ENCODE assay signal across 32 cellular contexts in the genomic region with DNA sequence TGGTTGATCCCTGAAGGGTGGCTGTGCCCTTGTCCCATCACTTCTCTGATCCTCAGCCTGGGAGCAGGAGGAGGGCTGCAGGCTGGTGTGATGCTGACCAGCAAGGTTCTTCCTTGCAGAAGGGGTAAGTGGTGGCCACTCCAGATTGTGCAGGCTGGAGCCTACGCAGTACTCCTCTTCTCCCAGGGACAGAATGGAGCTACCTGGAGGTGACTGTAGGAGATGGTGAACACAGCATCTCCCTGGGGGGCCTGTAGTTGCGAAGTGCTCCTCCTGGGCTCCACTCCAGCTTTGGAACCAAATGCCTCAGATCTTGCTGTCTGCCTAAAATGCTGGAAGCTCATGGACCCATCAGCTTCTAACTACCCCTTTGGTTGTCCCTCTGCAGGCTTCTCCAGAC.
"Had no signal": no experiment of that assay in that cellular context is flagged by ENCODE, and none has a peak within 500 bp of the region (broad histone marks: within the 10 kb centered on the region; RNA-seq: fewer than 3 reads in every experiment).

No MANE protein-coding gene starts in this region.

- H3K36me3 ChIP-seq: adrenal gland, ascending aorta, brain microvascular endothelial cell, breast epithelium, cardiac muscle cell had no signal

- H3K27ac ChIP-seq: adrenal gland, ascending aorta, body of pancreas, brain microvascular endothelial cell, breast epithelium, cardiac muscle cell had no signal

- H3K27me3 ChIP-seq: adrenal gland, ascending aorta, body of pancreas, brain microvascular endothelial cell, breast epithelium, cardiac muscle cell had no signal

- ATAC-seq: activated naive CD4-positive, alpha-beta T cell treated with anti-CD3 and anti-CD28 coated beads, Interleukin-2, amount 50 U/mL, for 72 hours; activated naive CD8-positive, alpha-beta T cell treated with anti-CD3 and anti-CD28 coated beads, Interleukin-2, amount 50 U/mL, for 24 hours; activated T-cell treated with anti-CD3 and anti-CD28 coated beads, Interleukin-2, amount 50 U/mL, for 4 hours; activated T-cell treated with anti-CD3 and anti-CD28 coated beads, Interleukin-2, amount 50 U/mL, for 72 hours; activated T-helper 17 cell treated with anti-CD3 and anti-CD28 coated beads, Interleukin-2, amount 50 U/mL, for 72 hours; body of pancreas had no signal

- FAIRE-seq: astrocyte, bronchial epithelial cell had no signal

- H3K4me1 ChIP-seq: adrenal gland, ascending aorta, body of pancreas, breast epithelium had no signal

- DNase-seq: activated effector memory CD4-positive, alpha-beta T cell treated with anti-CD3 and anti-CD28 coated beads, Interleukin-2, amount 50 U/mL, for 16 hours; activated effector memory CD4-positive, alpha-beta T cell treated with Interleukin-2 at 50 U/mL for 16 hours; activated gamma-delta T cell; activated gamma-delta T cell treated with Interleukin-2 at 50 U/mL for 16 hours; activated naive CD4-positive, alpha-beta T cell; activated naive CD4-positive, alpha-beta T cell treated with anti-CD3 and anti-CD28 coated beads for 36 hours; activated naive CD4-positive, alpha-beta T cell treated with anti-CD3 and anti-CD28 coated beads, Interleukin-2, amount 10 ng/mL, durations not matched to agents 7 days and 5 days; activated naive CD4-positive, alpha-beta T cell treated with anti-CD3 and anti-CD28 coated beads, Interleukin-2, amount 50 U/mL, for 16 hours; activated naive CD4-positive, alpha-beta T cell treated with Interleukin-2 at 50 U/mL for 16 hours; activated naive CD8-positive, alpha-beta T cell treated with anti-CD3 and anti-CD28 coated beads for 36 hours; activated naive CD8-positive, alpha-beta T cell treated with anti-CD3 and anti-CD28 coated beads, Interleukin-2, amount 10 ng/mL, durations not matched to agents 7 days and 5 days; activated naive CD8-positive, alpha-beta T cell treated with anti-CD3 and anti-CD28 coated beads, Interleukin-2, amount 50 U/mL, for 24 hours; activated T-cell treated with anti-CD3 and anti-CD28 coated beads for 4 hours; activated T-cell treated with anti-CD3 and anti-CD28 coated beads, Interleukin-2, amount 50 U/mL, for 1 hour; activated T-cell treated with anti-CD3 and anti-CD28 coated beads, Interleukin-2, amount 50 U/mL, for 24 hours; activated T-cell treated with anti-CD3 and anti-CD28 coated beads, Interleukin-2, amount 50 U/mL, for 4 hours; activated T-cell treated with anti-CD3 and anti-CD28 coated beads, Interleukin-2, amount 50 U/mL, for 48 hours; activated T-cell treated with anti-CD3 and anti-CD28 coated beads, Interleukin-2, amount 50 U/mL, for 72 hours; adrenal gland; amniotic stem cell; aorta; body of pancreas; brain microvascular endothelial cell; central memory CD4-positive, alpha-beta T cell; cerebellar nuclear complex had no signal

- H3K4me3 ChIP-seq: adrenal gland, ascending aorta, body of pancreas, breast epithelium, cardiac muscle cell had no signal

- H3K9me3 ChIP-seq: adrenal gland, ascending aorta, body of pancreas had no signal
